In the genomic region with DNA sequence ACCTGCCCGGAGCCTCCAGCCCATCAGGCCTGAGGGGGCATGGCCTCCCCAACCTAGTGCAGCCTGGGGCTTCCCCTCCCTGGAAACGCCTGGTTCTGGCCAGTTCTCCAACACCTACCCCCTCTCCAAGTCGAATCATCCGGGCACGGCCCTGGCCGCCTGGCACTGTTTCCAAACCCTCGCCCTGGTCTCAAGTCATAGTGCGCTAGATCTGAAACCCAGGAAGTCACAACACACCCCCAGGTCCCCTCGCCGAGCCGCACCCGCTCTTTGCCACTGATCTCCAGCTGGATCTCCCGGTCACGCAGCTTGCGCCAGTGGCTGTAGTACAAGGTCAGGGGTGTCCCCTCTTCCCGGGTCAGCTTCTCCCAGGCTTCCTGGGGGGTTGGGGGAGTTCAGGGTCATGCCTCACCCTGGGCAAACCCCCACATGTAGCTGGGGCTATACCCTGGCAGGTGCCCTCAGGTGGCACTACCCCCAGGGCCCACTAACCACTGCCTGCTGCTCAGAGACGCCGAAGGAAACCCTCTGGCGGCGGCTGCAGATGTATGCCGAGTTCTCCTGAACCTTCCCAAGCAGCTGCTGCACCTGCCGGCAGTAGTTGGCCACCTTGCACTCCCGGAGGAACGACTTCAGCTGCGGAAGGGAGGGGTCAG, we compare ENCODE assay signal across 9 cellular contexts. TPM values are rescaled to one million over a fixed set of nuclear protein-coding genes. Genes with fewer than 3 reads are reported as not detected.
"Had no signal": no experiment of that assay in that cellular context is flagged by ENCODE, and none has a peak within 500 bp of the region (broad histone marks: within the 10 kb centered on the region; RNA-seq: fewer than 3 reads in every experiment).

No MANE protein-coding gene starts in this region.

- H3K4me3 Mint-ChIP-seq: T-helper 1 cell treated with Interleukin-12 subunit alpha and Interleukin-12 subunit beta and Interleukin-4 antibody, amounts not matched to agents 30 μg/mL and 1 μg/mL, for 36 hours had no signal

- H3K9me3 Mint-ChIP-seq: activated naive CD4-positive, alpha-beta T cell treated with anti-CD3 and anti-CD28 coated beads, Interleukin-2, amount 50 U/mL, for 72 hours; T-helper 1 cell treated with Interleukin-12 subunit alpha and Interleukin-12 subunit beta and Interleukin-4 antibody, amounts not matched to agents 30 μg/mL and 1 μg/mL, for 36 hours had no signal

- DNase-seq: activated T-cell treated with anti-CD3 and anti-CD28 coated beads, Interleukin-2, amount 50 U/mL, for 1 hour; brain microvascular endothelial cell; cerebellar nuclear complex; dermis blood vessel endothelial cell; glutamatergic neuron had no signal

- H3K27ac Mint-ChIP-seq: activated naive CD4-positive, alpha-beta T cell treated with anti-CD3 and anti-CD28 coated beads, Interleukin-2, amount 50 U/mL, for 72 hours; T-helper 1 cell treated with Interleukin-12 subunit alpha and Interleukin-12 subunit beta and Interleukin-4 antibody, amounts not matched to agents 30 μg/mL and 1 μg/mL, for 36 hours had no signal

- H3K4me3 ChIP-seq: skin epidermis had no signal

- ATAC-seq: activated naive CD4-positive, alpha-beta T cell treated with anti-CD3 and anti-CD28 coated beads, Interleukin-2, amount 50 U/mL, for 72 hours had no signal

- H3K27ac ChIP-seq: brain microvascular endothelial cell, skin epidermis had no signal

RNA-seq across cellular contexts. Expression of a gene that starts 22.3 kb away (rescaled TPM):
- total RNA-seq: activated naive CD4-positive, alpha-beta T cell treated with anti-CD3 and anti-CD28 coated beads, Interleukin-2, amount 50 U/mL, for 72 hours had no signal

RNA-seq across cellular contexts. Expression of a gene that starts 35.9 kb away (rescaled TPM):
- total RNA-seq: activated naive CD4-positive, alpha-beta T cell treated with anti-CD3 and anti-CD28 coated beads, Interleukin-2, amount 50 U/mL, for 72 hours; dermis blood vessel endothelial cell; mesenteric fat pad had no signal
